1 cellular context compared by ENCODE assay signal in the genomic region with DNA sequence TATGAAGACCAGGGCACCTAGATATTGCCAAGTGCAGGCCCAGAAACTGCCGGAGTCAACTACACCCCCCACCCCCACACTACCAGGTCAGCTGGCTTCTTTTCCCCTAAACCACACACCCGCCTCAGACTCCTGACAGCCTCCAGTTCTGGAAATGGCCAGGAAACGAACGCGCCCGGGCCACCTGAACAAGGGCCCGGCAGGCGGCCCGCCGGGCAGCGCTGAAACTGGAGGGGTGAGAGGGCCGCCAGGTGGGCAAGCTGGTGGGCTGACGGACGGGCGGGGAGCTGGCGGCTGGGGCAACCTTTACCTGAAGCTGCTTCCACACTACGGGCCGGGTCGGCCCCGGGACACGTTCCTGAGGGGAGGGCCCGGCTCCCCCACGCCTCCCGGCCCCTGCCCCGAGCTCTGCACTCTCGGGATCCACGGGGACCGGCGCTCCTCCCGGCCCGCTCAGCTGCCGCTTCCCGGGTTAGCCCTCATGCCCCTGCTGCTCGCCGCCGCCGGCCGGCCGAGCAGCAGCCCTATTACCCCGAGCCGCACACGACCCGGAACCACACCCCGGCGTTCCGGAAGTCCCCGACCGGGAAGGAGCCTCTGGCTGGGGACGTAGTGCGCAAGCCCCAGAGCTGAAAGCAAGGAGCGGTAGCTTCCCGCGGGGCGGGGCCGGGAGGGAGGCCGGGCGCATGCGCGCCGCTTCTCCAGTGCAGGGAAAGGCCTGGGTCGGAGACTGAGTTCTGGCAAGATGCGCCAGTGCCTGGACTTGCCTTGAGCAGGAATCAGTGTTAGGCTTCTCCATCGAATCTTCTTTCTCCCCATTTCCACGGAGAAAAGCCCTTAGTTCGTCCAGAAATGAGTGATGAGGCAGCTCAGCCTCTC.
A peak's percentile ranks its signal among the peaks of the same experiment; 100 is the strongest.
TF ChIP-seq lines count a peak whose summit lies in the region.

A gene (minus strand): TSS at position 548 of the 879 bp plus-strand sequence. CDS start 34,634 bp downstream, outside the sequence.

TF ChIP-seq in HEK293, 187 proteins besides CTCF, POLR2A, EP300 and RAD21 (continued from another document and continues in another):
- TF ChIP-seq, protein P1, sequence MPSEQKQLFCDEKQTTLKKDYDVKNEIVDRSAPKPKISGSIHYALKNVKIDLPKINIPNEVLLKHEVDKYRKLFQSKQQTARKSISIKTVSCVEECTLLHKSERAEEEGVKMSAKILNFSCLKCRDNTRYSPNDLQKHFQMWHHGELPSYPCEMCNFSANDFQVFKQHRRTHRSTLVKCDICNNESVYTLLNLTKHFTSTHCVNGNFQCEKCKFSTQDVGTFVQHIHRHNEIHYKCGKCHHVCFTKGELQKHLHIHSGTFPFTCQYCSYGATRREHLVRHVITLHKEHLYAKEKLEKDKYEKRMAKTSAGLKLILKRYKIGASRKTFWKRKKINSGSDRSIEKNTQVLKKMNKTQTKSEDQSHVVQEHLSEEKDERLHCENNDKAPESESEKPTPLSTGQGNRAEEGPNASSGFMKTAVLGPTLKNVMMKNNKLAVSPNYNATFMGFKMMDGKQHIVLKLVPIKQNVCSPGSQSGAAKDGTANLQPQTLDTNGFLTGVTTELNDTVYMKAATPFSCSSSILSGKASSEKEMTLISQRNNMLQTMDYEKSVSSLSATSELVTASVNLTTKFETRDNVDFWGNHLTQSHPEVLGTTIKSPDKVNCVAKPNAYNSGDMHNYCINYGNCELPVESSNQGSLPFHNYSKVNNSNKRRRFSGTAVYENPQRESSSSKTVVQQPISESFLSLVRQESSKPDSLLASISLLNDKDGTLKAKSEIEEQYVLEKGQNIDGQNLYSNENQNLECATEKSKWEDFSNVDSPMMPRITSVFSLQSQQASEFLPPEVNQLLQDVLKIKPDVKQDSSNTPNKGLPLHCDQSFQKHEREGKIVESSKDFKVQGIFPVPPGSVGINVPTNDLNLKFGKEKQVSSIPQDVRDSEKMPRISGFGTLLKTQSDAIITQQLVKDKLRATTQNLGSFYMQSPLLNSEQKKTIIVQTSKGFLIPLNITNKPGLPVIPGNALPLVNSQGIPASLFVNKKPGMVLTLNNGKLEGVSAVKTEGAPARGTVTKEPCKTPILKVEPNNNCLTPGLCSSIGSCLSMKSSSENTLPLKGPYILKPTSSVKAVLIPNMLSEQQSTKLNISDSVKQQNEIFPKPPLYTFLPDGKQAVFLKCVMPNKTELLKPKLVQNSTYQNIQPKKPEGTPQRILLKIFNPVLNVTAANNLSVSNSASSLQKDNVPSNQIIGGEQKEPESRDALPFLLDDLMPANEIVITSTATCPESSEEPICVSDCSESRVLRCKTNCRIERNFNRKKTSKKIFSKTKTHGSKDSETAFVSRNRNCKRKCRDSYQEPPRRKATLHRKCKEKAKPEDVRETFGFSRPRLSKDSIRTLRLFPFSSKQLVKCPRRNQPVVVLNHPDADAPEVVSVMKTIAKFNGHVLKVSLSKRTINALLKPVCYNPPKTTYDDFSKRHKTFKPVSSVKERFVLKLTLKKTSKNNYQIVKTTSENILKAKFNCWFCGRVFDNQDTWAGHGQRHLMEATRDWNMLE (tag by site-specific recombination; conservative IDR thresholded peaks at IDR 0.05; ENCODE audit: low read depth): peak; percentile 97
- TF ChIP-seq, protein P2, sequence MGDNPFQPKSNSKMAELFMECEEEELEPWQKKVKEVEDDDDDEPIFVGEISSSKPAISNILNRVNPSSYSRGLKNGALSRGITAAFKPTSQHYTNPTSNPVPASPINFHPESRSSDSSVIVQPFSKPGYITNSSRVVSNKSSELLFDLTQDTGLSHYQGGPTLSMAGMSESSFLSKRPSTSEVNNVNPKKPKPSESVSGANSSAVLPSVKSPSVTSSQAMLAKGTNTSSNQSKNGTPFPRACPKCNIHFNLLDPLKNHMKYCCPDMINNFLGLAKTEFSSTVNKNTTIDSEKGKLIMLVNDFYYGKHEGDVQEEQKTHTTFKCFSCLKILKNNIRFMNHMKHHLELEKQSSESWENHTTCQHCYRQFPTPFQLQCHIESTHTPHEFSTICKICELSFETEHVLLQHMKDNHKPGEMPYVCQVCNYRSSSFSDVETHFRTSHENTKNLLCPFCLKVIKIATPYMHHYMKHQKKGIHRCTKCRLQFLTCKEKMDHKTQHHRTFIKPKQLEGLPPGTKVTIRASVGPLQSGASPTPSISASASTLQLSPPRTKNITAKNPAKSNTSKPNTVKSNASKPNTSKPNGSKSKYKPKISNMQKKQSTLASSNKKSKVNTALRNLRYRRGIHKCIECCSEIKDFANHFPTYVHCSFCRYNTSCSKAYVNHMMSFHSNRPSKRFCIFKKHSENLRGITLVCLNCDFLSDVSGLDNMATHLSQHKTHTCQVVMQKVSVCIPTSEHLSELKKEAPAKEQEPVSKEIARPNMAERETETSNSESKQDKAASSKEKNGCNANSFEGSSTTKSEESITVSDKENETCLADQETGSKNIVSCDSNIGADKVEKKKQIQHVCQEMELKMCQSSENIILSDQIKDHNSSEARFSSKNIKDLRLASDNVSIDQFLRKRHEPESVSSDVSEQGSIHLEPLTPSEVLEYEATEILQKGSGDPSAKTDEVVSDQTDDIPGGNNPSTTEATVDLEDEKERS (tag by site-specific recombination; IDR thresholded peaks at IDR 0.05): no peak
- no peak for TF ChIP-seq ZNF37A (tag by site-specific recombination; IDR thresholded peaks at IDR 0.05)
- TF ChIP-seq GFI1B (tag by site-specific recombination; IDR thresholded peaks at IDR 0.05): no peak
- no peak for TF ChIP-seq ZFP41 (tag by site-specific recombination; IDR thresholded peaks at IDR 0.05; ENCODE audit: borderline replicate concordance)
- TF ChIP-seq ZNF548 (tag by site-specific recombination; IDR thresholded peaks at IDR 0.05): no peak
- TF ChIP-seq ZBTB17 (tag by site-specific recombination; IDR thresholded peaks at IDR 0.05): peak; percentile 72
- peak; percentile 41 for TF ChIP-seq ZBTB8A (tag by site-specific recombination; IDR thresholded peaks at IDR 0.05)
- TF ChIP-seq ZNF521 (tag by site-specific recombination; IDR thresholded peaks at IDR 0.05): no peak
- no peak for TF ChIP-seq ZNF157 (tag by site-specific recombination; IDR thresholded peaks at IDR 0.05)
- TF ChIP-seq ZSCAN16 (tag by site-specific recombination; IDR thresholded peaks at IDR 0.05): no peak
- TF ChIP-seq ZNF621 (tag by site-specific recombination; IDR thresholded peaks at IDR 0.05): no peak
- TF ChIP-seq, protein P3, sequence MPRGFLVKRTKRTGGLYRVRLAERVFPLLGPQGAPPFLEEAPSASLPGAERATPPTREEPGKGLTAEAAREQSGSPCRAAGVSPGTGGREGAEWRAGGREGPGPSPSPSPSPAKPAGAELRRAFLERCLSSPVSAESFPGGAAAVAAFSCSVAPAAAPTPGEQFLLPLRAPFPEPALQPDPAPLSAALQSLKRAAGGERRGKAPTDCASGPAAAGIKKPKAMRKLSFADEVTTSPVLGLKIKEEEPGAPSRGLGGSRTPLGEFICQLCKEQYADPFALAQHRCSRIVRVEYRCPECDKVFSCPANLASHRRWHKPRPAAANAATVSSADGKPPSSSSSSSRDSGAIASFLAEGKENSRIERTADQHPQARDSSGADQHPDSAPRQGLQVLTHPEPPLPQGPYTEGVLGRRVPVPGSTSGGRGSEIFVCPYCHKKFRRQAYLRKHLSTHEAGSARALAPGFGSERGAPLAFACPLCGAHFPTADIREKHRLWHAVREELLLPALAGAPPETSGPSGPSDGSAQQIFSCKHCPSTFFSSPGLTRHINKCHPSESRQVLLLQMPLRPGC (tag by site-specific recombination; IDR thresholded peaks at IDR 0.05): no peak
- no peak for TF ChIP-seq ZNF169 (tag by site-specific recombination; IDR thresholded peaks at IDR 0.05)
- TF ChIP-seq, protein P4, sequence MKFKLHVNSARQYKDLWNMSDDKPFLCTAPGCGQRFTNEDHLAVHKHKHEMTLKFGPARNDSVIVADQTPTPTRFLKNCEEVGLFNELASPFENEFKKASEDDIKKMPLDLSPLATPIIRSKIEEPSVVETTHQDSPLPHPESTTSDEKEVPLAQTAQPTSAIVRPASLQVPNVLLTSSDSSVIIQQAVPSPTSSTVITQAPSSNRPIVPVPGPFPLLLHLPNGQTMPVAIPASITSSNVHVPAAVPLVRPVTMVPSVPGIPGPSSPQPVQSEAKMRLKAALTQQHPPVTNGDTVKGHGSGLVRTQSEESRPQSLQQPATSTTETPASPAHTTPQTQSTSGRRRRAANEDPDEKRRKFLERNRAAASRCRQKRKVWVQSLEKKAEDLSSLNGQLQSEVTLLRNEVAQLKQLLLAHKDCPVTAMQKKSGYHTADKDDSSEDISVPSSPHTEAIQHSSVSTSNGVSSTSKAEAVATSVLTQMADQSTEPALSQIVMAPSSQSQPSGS (tag by site-specific recombination; IDR thresholded peaks at IDR 0.05; ENCODE audit: low read depth): no peak
- no peak for TF ChIP-seq EGR2 (tag by site-specific recombination; IDR thresholded peaks at IDR 0.05; ENCODE audit: low read depth)
- TF ChIP-seq ZFP69B (tag by site-specific recombination; IDR thresholded peaks at IDR 0.05): no peak
- no peak for TF ChIP-seq ZNF239 (tag by site-specific recombination; IDR thresholded peaks at IDR 0.05)
- TF ChIP-seq ZNF768 (tag by site-specific recombination; IDR thresholded peaks at IDR 0.05): no peak
- peak; percentile 66; the same call in 1 of the 2 replicates for TF ChIP-seq ZNF394 (tag by site-specific recombination; IDR thresholded peaks at IDR 0.05; ENCODE audit: borderline replicate concordance)
- TF ChIP-seq, protein P5, sequence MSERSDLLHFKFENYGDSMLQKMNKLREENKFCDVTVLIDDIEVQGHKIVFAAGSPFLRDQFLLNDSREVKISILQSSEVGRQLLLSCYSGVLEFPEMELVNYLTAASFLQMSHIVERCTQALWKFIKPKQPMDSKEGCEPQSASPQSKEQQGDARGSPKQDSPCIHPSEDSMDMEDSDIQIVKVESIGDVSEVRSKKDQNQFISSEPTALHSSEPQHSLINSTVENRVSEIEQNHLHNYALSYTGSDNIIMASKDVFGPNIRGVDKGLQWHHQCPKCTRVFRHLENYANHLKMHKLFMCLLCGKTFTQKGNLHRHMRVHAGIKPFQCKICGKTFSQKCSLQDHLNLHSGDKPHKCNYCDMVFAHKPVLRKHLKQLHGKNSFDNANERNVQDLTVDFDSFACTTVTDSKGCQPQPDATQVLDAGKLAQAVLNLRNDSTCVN (tag by site-specific recombination; optimal IDR thresholded peaks at IDR 0.05): peak; percentile 50
- TF ChIP-seq, protein P6, sequence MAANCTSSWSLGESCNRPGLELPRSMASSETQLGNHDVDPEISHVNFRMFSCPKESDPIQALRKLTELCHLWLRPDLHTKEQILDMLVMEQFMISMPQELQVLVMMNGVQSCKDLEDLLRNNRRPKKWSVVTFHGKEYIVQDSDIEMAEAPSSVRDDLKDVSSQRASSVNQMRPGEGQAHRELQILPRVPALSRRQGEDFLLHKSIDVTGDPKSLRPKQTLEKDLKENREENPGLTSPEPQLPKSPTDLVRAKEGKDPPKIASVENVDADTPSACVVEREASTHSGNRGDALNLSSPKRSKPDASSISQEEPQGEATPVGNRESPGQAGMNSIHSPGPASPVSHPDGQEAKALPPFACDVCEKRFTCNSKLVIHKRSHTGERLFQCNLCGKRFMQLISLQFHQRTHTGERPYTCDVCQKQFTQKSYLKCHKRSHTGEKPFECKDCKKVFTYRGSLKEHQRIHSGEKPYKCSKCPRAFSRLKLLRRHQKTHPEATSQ (tag by site-specific recombination; IDR thresholded peaks at IDR 0.05): no peak
- 0 out of 2 replicates have a peak, but pooled peaks have one; percentile 17 for TF ChIP-seq KLF8 (tag by site-specific recombination; IDR thresholded peaks at IDR 0.05)
- TF ChIP-seq SP2 (tag by site-specific recombination; IDR thresholded peaks at IDR 0.05): peak; percentile 72
- peak; percentile 56; the same call in 1 of the 2 replicates for TF ChIP-seq KLF9 (tag by site-specific recombination; IDR thresholded peaks at IDR 0.05; ENCODE audit: low read depth)
- TF ChIP-seq ZNF544 (tag by site-specific recombination; IDR thresholded peaks at IDR 0.05): no peak
- TF ChIP-seq, protein P7, sequence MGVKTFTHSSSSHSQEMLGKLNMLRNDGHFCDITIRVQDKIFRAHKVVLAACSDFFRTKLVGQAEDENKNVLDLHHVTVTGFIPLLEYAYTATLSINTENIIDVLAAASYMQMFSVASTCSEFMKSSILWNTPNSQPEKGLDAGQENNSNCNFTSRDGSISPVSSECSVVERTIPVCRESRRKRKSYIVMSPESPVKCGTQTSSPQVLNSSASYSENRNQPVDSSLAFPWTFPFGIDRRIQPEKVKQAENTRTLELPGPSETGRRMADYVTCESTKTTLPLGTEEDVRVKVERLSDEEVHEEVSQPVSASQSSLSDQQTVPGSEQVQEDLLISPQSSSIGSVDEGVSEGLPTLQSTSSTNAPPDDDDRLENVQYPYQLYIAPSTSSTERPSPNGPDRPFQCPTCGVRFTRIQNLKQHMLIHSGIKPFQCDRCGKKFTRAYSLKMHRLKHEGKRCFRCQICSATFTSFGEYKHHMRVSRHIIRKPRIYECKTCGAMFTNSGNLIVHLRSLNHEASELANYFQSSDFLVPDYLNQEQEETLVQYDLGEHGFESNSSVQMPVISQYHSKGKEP (tag by site-specific recombination; IDR thresholded peaks at IDR 0.05): no peak
- TF ChIP-seq ZNF610 (tag by site-specific recombination; IDR thresholded peaks at IDR 0.05; ENCODE audit: borderline replicate concordance): peak; percentile 86; the same call in 1 of the 2 replicates
- TF ChIP-seq ZNF391 (tag by site-specific recombination; IDR thresholded peaks at IDR 0.05; ENCODE audit: borderline replicate concordance, low read depth): no peak
- TF ChIP-seq, protein P8, sequence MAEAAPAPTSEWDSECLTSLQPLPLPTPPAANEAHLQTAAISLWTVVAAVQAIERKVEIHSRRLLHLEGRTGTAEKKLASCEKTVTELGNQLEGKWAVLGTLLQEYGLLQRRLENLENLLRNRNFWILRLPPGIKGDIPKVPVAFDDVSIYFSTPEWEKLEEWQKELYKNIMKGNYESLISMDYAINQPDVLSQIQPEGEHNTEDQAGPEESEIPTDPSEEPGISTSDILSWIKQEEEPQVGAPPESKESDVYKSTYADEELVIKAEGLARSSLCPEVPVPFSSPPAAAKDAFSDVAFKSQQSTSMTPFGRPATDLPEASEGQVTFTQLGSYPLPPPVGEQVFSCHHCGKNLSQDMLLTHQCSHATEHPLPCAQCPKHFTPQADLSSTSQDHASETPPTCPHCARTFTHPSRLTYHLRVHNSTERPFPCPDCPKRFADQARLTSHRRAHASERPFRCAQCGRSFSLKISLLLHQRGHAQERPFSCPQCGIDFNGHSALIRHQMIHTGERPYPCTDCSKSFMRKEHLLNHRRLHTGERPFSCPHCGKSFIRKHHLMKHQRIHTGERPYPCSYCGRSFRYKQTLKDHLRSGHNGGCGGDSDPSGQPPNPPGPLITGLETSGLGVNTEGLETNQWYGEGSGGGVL (tag by site-specific recombination; IDR thresholded peaks at IDR 0.05): no peak
- TF ChIP-seq MYNN (tag by site-specific recombination; IDR thresholded peaks at IDR 0.05; ENCODE audit: borderline replicate concordance): no peak
- TF ChIP-seq ZNF433 (tag by site-specific recombination; IDR thresholded peaks at IDR 0.05; ENCODE audit: low read depth): no peak
- TF ChIP-seq, protein P9, sequence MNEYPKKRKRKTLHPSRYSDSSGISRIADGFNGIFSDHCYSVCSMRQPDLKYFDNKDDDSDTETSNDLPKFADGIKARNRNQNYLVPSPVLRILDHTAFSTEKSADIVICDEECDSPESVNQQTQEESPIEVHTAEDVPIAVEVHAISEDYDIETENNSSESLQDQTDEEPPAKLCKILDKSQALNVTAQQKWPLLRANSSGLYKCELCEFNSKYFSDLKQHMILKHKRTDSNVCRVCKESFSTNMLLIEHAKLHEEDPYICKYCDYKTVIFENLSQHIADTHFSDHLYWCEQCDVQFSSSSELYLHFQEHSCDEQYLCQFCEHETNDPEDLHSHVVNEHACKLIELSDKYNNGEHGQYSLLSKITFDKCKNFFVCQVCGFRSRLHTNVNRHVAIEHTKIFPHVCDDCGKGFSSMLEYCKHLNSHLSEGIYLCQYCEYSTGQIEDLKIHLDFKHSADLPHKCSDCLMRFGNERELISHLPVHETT (tag by site-specific recombination; IDR thresholded peaks at IDR 0.05): no peak
